25 cellular contexts compared by ENCODE assay signal in the genomic region with DNA sequence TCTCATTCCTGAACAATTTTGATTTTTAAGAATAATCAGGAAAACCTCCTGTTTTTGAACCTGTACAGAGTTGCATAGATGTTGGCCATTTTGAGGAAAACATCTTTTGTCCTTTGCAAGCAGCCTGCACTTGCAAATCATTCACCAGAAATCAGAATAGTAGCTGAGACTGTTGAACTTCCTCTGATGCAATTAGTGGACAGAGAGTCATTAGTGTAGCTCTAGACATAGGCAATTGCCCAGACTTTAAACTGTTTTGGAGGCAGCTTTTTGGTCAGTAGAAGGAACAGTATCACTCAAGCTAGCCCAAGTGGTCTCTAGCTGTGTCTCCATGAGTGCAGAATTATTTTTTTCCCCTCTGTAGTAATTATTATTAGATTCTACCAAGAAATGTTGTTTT.
"Had no signal": no experiment of that assay in that cellular context is flagged by ENCODE, and none has a peak within 500 bp of the region (broad histone marks: within the 10 kb centered on the region; RNA-seq: fewer than 3 reads in every experiment).

No MANE protein-coding gene starts in this region.

- H3K27ac Mint-ChIP-seq: effector memory CD8-positive, alpha-beta T cell; immature natural killer cell; natural killer cell; stimulated activated naive CD8-positive, alpha-beta T cell treated with anti-CD3 and anti-CD28 coated beads, Interleukin-15, amount 100 ng/mL, for 72 hours had no signal

- H3K9me3 ChIP-seq: lower lobe of right lung, neutrophil, pancreas, thyroid gland, vagina had no signal

- H3K4me1 Mint-ChIP-seq: immature natural killer cell; natural killer cell; stimulated activated naive CD8-positive, alpha-beta T cell treated with anti-CD3 and anti-CD28 coated beads, Interleukin-15, amount 100 ng/mL, for 72 hours had no signal

- DNase-seq: cortex of kidney; effector memory CD8-positive, alpha-beta T cell; erythroblast; hypothalamus; immature natural killer cell; islet precursor cell; kidney glomerular epithelial cell; left colon; left ventricle myocardium superior; lower lobe of right lung; natural killer cell; pancreas; stimulated activated CD4-positive, alpha-beta T cell treated with anti-CD3 and anti-CD28 coated beads, Interleukin-12 subunit alpha, Interleukin-12 subunit beta, amount 100 ng/mL, for 4 hours; stimulated activated CD4-positive, alpha-beta T cell treated with anti-CD3 and anti-CD28 coated beads, Interleukin-1b, Interleukin-23, amount 100 ng/mL, for 48 hours; stimulated activated CD4-positive, alpha-beta T cell treated with anti-CD3 and anti-CD28 coated beads, Interleukin-4, amount 100 ng/mL, for 1 hour; stimulated activated CD8-positive, alpha-beta memory T cell treated with anti-CD3 and anti-CD28 coated beads, Interleukin-4, amount 100 ng/mL, for 48 hours; stimulated activated naive CD4-positive, alpha-beta T cell; stimulated activated naive CD8-positive, alpha-beta T cell treated with anti-CD3 and anti-CD28 coated beads, Interleukin-15, amount 100 ng/mL, for 72 hours; thyroid gland; trophoblast cell had no signal

- H3K36me3 ChIP-seq: lower lobe of right lung, neutrophil, pancreas, thyroid gland, vagina had no signal

- H3K27ac ChIP-seq: lower lobe of right lung, neutrophil, pancreas, thyroid gland, vagina had no signal

- ATAC-seq: effector memory CD8-positive, alpha-beta T cell; left colon; left ventricle myocardium superior; lower lobe of right lung; natural killer cell; pancreas; sciatic nerve; stimulated activated naive CD8-positive, alpha-beta T cell treated with anti-CD3 and anti-CD28 coated beads, Interleukin-15, amount 100 ng/mL, for 72 hours had no signal

- H3K27me3 ChIP-seq: neutrophil, pancreas, thyroid gland, vagina had no signal

- H3K27me3 Mint-ChIP-seq: effector memory CD8-positive, alpha-beta T cell; stimulated activated naive CD8-positive, alpha-beta T cell treated with anti-CD3 and anti-CD28 coated beads, Interleukin-15, amount 100 ng/mL, for 72 hours had no signal

- H3K36me3 Mint-ChIP-seq: immature natural killer cell, natural killer cell had no signal

- H3K4me3 ChIP-seq: lower lobe of right lung, pancreas, smooth muscle cell, thyroid gland, vagina had no signal

- H3K9me3 Mint-ChIP-seq: effector memory CD8-positive, alpha-beta T cell; neural crest cell; stimulated activated naive CD8-positive, alpha-beta T cell treated with anti-CD3 and anti-CD28 coated beads, Interleukin-15, amount 100 ng/mL, for 72 hours had no signal

- H3K4me3 Mint-ChIP-seq: effector memory CD8-positive, alpha-beta T cell; immature natural killer cell; natural killer cell; neural crest cell; stimulated activated naive CD8-positive, alpha-beta T cell treated with anti-CD3 and anti-CD28 coated beads, Interleukin-15, amount 100 ng/mL, for 72 hours had no signal

- H3K4me1 ChIP-seq: lower lobe of right lung, pancreas, thyroid gland, vagina had no signal
